1 cellular context compared by ENCODE assay signal in genomic region chr11:122334546-122335375, GRCh38.
TF ChIP-seq lines count a peak whose summit lies in the region.

No MANE protein-coding gene starts in this region.

TF ChIP-seq in IMR-90, 13 proteins besides CTCF, POLR2A, EP300 and RAD21:
- TF ChIP-seq MXI1 (IDR thresholded peaks at IDR 0.05; ENCODE audit: borderline replicate concordance, low read depth, low read length), result no peak
- TF ChIP-seq RCOR1 (IDR thresholded peaks at IDR 0.05; ENCODE audit: insufficient replicate concordance, low read length), result no peak
- TF ChIP-seq, protein P1, sequence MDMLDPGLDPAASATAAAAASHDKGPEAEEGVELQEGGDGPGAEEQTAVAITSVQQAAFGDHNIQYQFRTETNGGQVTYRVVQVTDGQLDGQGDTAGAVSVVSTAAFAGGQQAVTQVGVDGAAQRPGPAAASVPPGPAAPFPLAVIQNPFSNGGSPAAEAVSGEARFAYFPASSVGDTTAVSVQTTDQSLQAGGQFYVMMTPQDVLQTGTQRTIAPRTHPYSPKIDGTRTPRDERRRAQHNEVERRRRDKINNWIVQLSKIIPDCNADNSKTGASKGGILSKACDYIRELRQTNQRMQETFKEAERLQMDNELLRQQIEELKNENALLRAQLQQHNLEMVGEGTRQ (IDR thresholded peaks at IDR 0.05; ENCODE audit: low read depth, low read length), result no peak
- TF ChIP-seq BHLHE40 (IDR thresholded peaks at IDR 0.05; ENCODE audit: low read depth, low read length), result no peak
- no peak for TF ChIP-seq MAZ (IDR thresholded peaks at IDR 0.05; ENCODE audit: borderline replicate concordance, low read depth, low read length)
- no peak for TF ChIP-seq FOS (IDR thresholded peaks at IDR 0.05; ENCODE audit: low read depth, low read length)
- no peak for TF ChIP-seq NFE2L2 (IDR thresholded peaks at IDR 0.05; ENCODE audit: low read depth, low read length)
- no peak for TF ChIP-seq CHD1 (IDR thresholded peaks at IDR 0.05; ENCODE audit: low read depth, low read length)
- TF ChIP-seq ELK1 (IDR thresholded peaks at IDR 0.05; ENCODE audit: borderline replicate concordance, low read depth, low read length), result no peak
- TF ChIP-seq RFX5 (IDR thresholded peaks at IDR 0.05; ENCODE audit: low read depth, low read length), result no peak
- TF ChIP-seq MAFK (IDR thresholded peaks at IDR 0.05; ENCODE audit: low read depth, low read length), result no peak
- TF ChIP-seq SMC3 (IDR thresholded peaks at IDR 0.05; ENCODE audit: low read depth, low read length), result no peak
- no peak for TF ChIP-seq CEBPB (IDR thresholded peaks at IDR 0.05; ENCODE audit: low read depth, low read length)
TF ChIP-seq in IMR-90: peak in this region for 0.
